ENCODE assay signal across 8 cellular contexts in the genomic region with DNA sequence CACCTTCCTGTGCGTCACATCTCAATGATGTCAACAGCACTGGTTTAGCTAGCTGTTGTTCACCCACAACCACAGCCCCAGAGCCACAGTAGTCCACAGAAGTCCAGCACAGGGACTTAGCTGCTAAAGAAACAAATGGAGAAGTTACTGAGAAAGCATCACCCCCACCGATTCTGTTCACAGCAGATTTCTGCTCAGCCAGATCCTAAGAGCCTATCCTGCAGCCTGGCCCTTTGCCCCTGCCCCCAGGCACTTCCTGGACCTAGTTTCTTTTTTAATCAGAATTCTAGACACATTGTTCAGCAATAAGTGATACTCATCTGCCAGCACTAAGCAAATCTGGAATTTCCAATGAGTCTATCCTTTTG. TPM values are rescaled to one million over a fixed set of nuclear protein-coding genes. Genes with fewer than 3 reads are reported as not detected.
DNase-seq lines count a peak whose midpoint lies in the region; ATAC-seq and TF ChIP-seq lines count a peak whose summit lies in the region.

No MANE protein-coding gene starts in this region.

- no peaks in the 10 kb centered on the region for H3K9me3 ChIP-seq in gastroesophageal sphincter

- 0% methylated on average over 1 of the region's 2 CpGs; no CpG with 5 or more reads in 1 of the 2 donors for WGBS in gastroesophageal sphincter (ENCODE audit: low coverage in 1 of 2), 2 donors

- no peak overlapping the region for H3K9ac ChIP-seq in rectal smooth muscle tissue (ENCODE audit: low read length)

- H3K27ac Mint-ChIP-seq in activated T-cell treated with anti-CD3 and anti-CD28 coated beads, Interleukin-2, amount 50 U/mL, for 72 hours = peak overlapping the region; percentile 99

- no peak for TF ChIP-seq POLR2A in gastroesophageal sphincter (IDR thresholded peaks at IDR 0.05)

- H3K36me3 ChIP-seq in gastroesophageal sphincter = no peaks in the 10 kb centered on the region
- H3K36me3 ChIP-seq in rectal smooth muscle tissue (ENCODE audit: control insufficient read depth, insufficient read depth, low read length) = no peaks in the 10 kb centered on the region

- no peaks in the 10 kb centered on the region for H3K27me3 ChIP-seq in gastroesophageal sphincter
- no peaks in the 10 kb centered on the region for H3K27me3 ChIP-seq in rectal smooth muscle tissue (ENCODE audit: control insufficient read depth, insufficient read depth, low read length)

- H3K27ac ChIP-seq in gastroesophageal sphincter (peak overlapping the region; percentile 81 to 97 (median 92)), rectal smooth muscle tissue (ENCODE audit: low read depth, low read length) (peak overlapping the region; percentile 68)

- peak overlapping the region; percentile 84 to 87 for H3K4me3 Mint-ChIP-seq in activated T-cell treated with anti-CD3 and anti-CD28 coated beads, Interleukin-2, amount 50 U/mL, for 72 hours

- TF ChIP-seq EP300 in gastroesophageal sphincter (IDR thresholded peaks at IDR 0.05) = no peak

- H3K9me3 Mint-ChIP-seq in activated T-cell treated with anti-CD3 and anti-CD28 coated beads, Interleukin-2, amount 50 U/mL, for 72 hours = no peaks in the 10 kb centered on the region

- ATAC-seq in GM21723 (IDR thresholded peaks at IDR 0.05; ENCODE audit: unreplicated experiment) = peak; percentile 30
- peak; percentile 74 to 78 for ATAC-seq in activated T-cell treated with anti-CD3 and anti-CD28 coated beads, Interleukin-2, amount 50 U/mL, for 72 hours (replicated peaks in 1 of 2)
- ATAC-seq in gastroesophageal sphincter = peak; percentile 11

- H3K4me1 Mint-ChIP-seq in activated T-cell treated with anti-CD3 and anti-CD28 coated beads, Interleukin-2, amount 50 U/mL, for 72 hours (ENCODE audit: low read depth) = peaks cover 96% of the 10 kb centered on the region

- DNase-seq in CD1c-positive myeloid dendritic cell (ENCODE audit: extremely low spot score) (peak; percentile 93), NOMO-1 treated with dmso at 0.1 percent for 144 hours (lab: John Stamatoyannopoulos, UW; ENCODE audit: unreplicated experiment) (peak; percentile 72), ecto neural progenitor cell (ENCODE audit: low spot score) (no peak), HuH-7.5 (ENCODE audit: low spot score) (no peak)
- DNase-seq in activated T-cell treated with anti-CD3 and anti-CD28 coated beads, Interleukin-2, amount 50 U/mL, for 72 hours = peak; percentile 71 to 73

- H3K4me1 ChIP-seq in gastroesophageal sphincter = peaks cover 34 to 100% (median 71%) of the 10 kb centered on the region in 3 donors
- H3K4me1 ChIP-seq in rectal smooth muscle tissue (ENCODE audit: control insufficient read depth, insufficient read depth, low read length) = peaks cover 53% of the 10 kb centered on the region

- peak in 1 of 4 experiments; percentile 2 for TF ChIP-seq CTCF in gastroesophageal sphincter (IDR thresholded peaks at IDR 0.05)

- H3K36me3 Mint-ChIP-seq in activated T-cell treated with anti-CD3 and anti-CD28 coated beads, Interleukin-2, amount 50 U/mL, for 72 hours (ENCODE audit: insufficient read depth in 2 of 2) = peaks cover 2 to 3% of the 10 kb centered on the region in 2 donors

- H3K4me3 ChIP-seq in gastroesophageal sphincter (no peak overlapping the region), rectal smooth muscle tissue (ENCODE audit: low read length) (peak overlapping the region; percentile 31)

- no peaks in the 10 kb centered on the region for H3K27me3 Mint-ChIP-seq in activated T-cell treated with anti-CD3 and anti-CD28 coated beads, Interleukin-2, amount 50 U/mL, for 72 hours (ENCODE audit: low read depth)

RNA-seq across cellular contexts. Expression of gene B4GALT1, which starts 7.4 kb away (rescaled TPM):
- total RNA-seq in activated T-cell treated with anti-CD3 and anti-CD28 coated beads, Interleukin-2, amount 50 U/mL, for 72 hours = 10 to 100 TPM; 72.2 to 91.9 TPM
- 10 to 100 TPM; 22.9 to 43.3 (median 31.0) TPM for total RNA-seq in gastroesophageal sphincter

Comparison
In these comparisons a context has a peak if more than half of its experiments do, and no peak if none do; other contexts are left out.
1. DNase-seq: peak in CD1c-positive myeloid dendritic cell (single experiment), NOMO-1 treated with dmso at 0.1 percent for 144 hours (single experiment) and activated T-cell treated with anti-CD3 and anti-CD28 coated beads, Interleukin-2, amount 50 U/mL, for 72 hours (2 of 2); none in ecto neural progenitor cell (single experiment) and HuH-7.5 (single experiment).
2. ATAC-seq: peak in every context shown above with its lines; median percentile 76 in activated T-cell treated with anti-CD3 and anti-CD28 coated beads, Interleukin-2, amount 50 U/mL, for 72 hours; 30 in GM21723; 11 in gastroesophageal sphincter.